In the genomic region with DNA sequence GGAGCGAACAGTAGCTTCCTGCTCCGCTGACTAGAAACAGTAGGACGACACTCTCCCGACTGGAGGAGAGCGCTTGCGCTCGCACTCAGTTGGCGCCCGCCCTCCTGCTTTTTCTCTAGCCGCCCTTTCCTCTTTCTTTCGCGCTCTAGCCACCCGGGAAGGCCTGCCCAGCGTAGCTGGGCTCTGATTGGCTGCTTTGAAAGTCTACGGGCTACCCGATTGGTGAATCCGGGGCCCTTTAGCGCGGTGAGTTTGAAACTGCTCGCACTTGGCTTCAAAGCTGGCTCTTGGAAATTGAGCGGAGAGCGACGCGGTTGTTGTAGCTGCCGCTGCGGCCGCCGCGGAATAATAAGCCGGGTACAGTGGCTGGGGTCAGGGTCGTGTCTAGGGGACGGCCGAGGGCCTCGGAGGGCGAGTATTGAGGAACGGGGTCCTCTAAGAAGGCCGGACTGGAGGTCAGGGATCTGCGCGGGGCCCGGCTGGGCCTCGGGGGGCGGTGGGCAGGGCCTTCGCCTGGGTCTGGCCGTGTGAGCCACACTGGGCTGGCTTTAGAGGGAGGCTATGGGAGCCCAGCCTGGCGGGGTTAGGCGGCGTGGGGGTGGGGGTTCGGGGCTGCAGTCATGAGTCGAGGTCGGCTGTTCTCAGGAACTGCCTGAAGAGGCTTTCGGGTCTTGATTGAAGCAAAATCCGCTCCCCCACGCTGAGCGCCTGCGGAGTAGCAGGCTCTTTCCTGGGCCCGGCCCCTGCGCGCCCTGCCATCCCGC, we compare ENCODE assay signal across 8 cellular contexts. TPM values are rescaled to one million over a fixed set of nuclear protein-coding genes. Genes with fewer than 3 reads are reported as not detected.
DNase-seq lines count a peak whose midpoint lies in the region; ATAC-seq and TF ChIP-seq lines count a peak whose summit lies in the region.

Gene CDK1 (plus strand): TSS at position 265 of the 764 bp plus-strand sequence. CDS start 1,688 bp downstream, outside the sequence.

- H3K36me3 ChIP-seq in Panc1 (ENCODE audit: control insufficient read depth, insufficient read depth, low read length) = peaks cover 30% of the 10 kb centered on the region
- H3K36me3 ChIP-seq in esophagus muscularis mucosa = no peaks in the 10 kb centered on the region

- WGBS in esophagus muscularis mucosa = under 1% methylated on average over 35 of the region's 59 CpGs

- no peak for TF ChIP-seq EP300 in esophagus muscularis mucosa (IDR thresholded peaks at IDR 0.05)

- no peak for TF ChIP-seq POLR2A in esophagus muscularis mucosa (IDR thresholded peaks at IDR 0.05; ENCODE audit: low read depth)

- H3K4me1 ChIP-seq in Panc1 (ENCODE audit: control insufficient read depth, insufficient read depth, low read length) (peaks cover 28% of the 10 kb centered on the region), esophagus muscularis mucosa (peaks cover 6 to 14% (median 8%) of the 10 kb centered on the region in 4 donors)

- DNase-seq in DMS53 treated with DMSO at 0.1 percent for 48 hours (lab: John Stamatoyannopoulos, UW; ENCODE audit: unreplicated experiment) (peak; percentile 96), KG1 (lab: John Stamatoyannopoulos, UW) (peak; percentile 95), Panc1 (ENCODE audit: low read depth, low spot score) (peak; percentile 96), esophagus muscularis mucosa (ENCODE audit: extremely low spot score) (peak; percentile 98), myocyte (ENCODE audit: low read depth) (peak; percentile 100)
- peak; percentile 91 for DNase-seq in activated T-cell treated with anti-CD3 and anti-CD28 coated beads, Interleukin-2, amount 50 U/mL, for 4 hours
- peak; percentile 88 to 94 for DNase-seq in stimulated activated CD8-positive, alpha-beta memory T cell treated with anti-CD3 and anti-CD28 coated beads, Interleukin-7, amount 100 ng/mL, for 48 hours (ENCODE audit: extremely low read depth in 1 of 2, low read depth in 1 of 2)

- CTCF ChIA-PET in Panc1 (lab: Charles Lee) = no interaction called here

- POLR2A ChIA-PET in Panc1 (lab: Charles Lee) = interaction anchor here (0.6 kb wide), 2 partner anchors 16 to 282 kb away, joined by 3 read pairs; no protein-coding TSS in a partner anchor

- no peaks in the 10 kb centered on the region for H3K27me3 Mint-ChIP-seq in activated T-cell treated with anti-CD3 and anti-CD28 coated beads, Interleukin-2, amount 50 U/mL, for 4 hours (ENCODE audit: low read depth)

- no peaks in the 10 kb centered on the region for H3K27me3 ChIP-seq in Panc1 (ENCODE audit: control insufficient read depth, insufficient read depth, low read length)
- peaks cover 0 to 7% (median 0%) of the 10 kb centered on the region in 4 donors for H3K27me3 ChIP-seq in esophagus muscularis mucosa

- no TSS peak for BruUV-seq in Panc1 (replicated peaks; lab: Mats Ljungman, UMichigan)

- H3K4me3 ChIP-seq in Panc1 (ENCODE audit: low read depth in 2 of 2, low read length in 2 of 2) (peak within 1 kb of the TSS; percentile 77 to 80), esophagus muscularis mucosa (peak within 1 kb of the TSS; percentile 61 to 76 (median 64))

- intact Hi-C loops in Panc1 (cut with micrococcal nuclease; ENCODE audit: unreplicated experiment) (no loop called here), esophagus muscularis mucosa (cut with DNase I) (no loop called here)

- H3K9me3 ChIP-seq in Panc1 (ENCODE audit: control insufficient read depth, insufficient read depth, low read depth, low read length) (no peaks in the 10 kb centered on the region), esophagus muscularis mucosa (no peaks in the 10 kb centered on the region)

- H3K36me3 Mint-ChIP-seq in activated T-cell treated with anti-CD3 and anti-CD28 coated beads, Interleukin-2, amount 50 U/mL, for 4 hours (ENCODE audit: insufficient read depth) = no peaks in the 10 kb centered on the region

- peak within 1 kb of the TSS; percentile 93 for H3K4me3 Mint-ChIP-seq in activated T-cell treated with anti-CD3 and anti-CD28 coated beads, Interleukin-2, amount 50 U/mL, for 4 hours

- TF ChIP-seq CTCF in Panc1 (IDR thresholded peaks at IDR 0.05) = no peak
- peak in 1 of 3 experiments; percentile 19 for TF ChIP-seq CTCF in esophagus muscularis mucosa (IDR thresholded peaks at IDR 0.05)

- in situ Hi-C loops in Panc1 (cut with HindIII; ENCODE audit: low pct_unique_long_range_greater_than_20kb, low sequenced_read_pairs) = no loop called here

- H3K9me3 Mint-ChIP-seq in activated T-cell treated with anti-CD3 and anti-CD28 coated beads, Interleukin-2, amount 50 U/mL, for 4 hours = no peaks in the 10 kb centered on the region

- H3K27ac ChIP-seq in Panc1 (ENCODE audit: low read length) (peak within 1 kb of the TSS; percentile 98), esophagus muscularis mucosa (replicated peaks in 1 of 4) (peak within 1 kb of the TSS in 1 of 4 donors; percentile 54)

- ATAC-seq in GM21723 (IDR thresholded peaks at IDR 0.05; ENCODE audit: unreplicated experiment) (peak; percentile 96), Panc1 (peak; percentile 99)
- peak; percentile 97 to 99 for ATAC-seq in activated T-cell treated with anti-CD3 and anti-CD28 coated beads, Interleukin-2, amount 50 U/mL, for 4 hours

- H3K4me1 Mint-ChIP-seq in activated T-cell treated with anti-CD3 and anti-CD28 coated beads, Interleukin-2, amount 50 U/mL, for 4 hours (ENCODE audit: low read depth) = peaks cover 21% of the 10 kb centered on the region

RNA-seq across cellular contexts. Expression of gene CDK1, which starts in this region (rescaled TPM):
- 75.5 TPM for total RNA-seq in Panc1 (2021; ENCODE audit: unreplicated experiment)
- polyA plus RNA-seq in Panc1 (2012; ENCODE audit: insufficient read length) = 16.3 TPM
- 10 to 100 TPM in 2 of 3 donors, 1 to 10 TPM in 1; 9.6 to 15.0 (median 12.7) TPM for total RNA-seq in activated T-cell treated with anti-CD3 and anti-CD28 coated beads, Interleukin-2, amount 50 U/mL, for 4 hours
- total RNA-seq in esophagus muscularis mucosa = 1 to 10 TPM in 1 of 4 donors, under 1 TPM in 3; 0.26 to 2.8 (median 0.75) TPM
- total RNA-seq in myocyte = 3.1 and 5.1 TPM in 2 replicates
- polyA plus RNA-seq in myocyte (2012) = 0.43 TPM
